Comparison of ENCODE assay signal across 24 cellular contexts in the genomic region with DNA sequence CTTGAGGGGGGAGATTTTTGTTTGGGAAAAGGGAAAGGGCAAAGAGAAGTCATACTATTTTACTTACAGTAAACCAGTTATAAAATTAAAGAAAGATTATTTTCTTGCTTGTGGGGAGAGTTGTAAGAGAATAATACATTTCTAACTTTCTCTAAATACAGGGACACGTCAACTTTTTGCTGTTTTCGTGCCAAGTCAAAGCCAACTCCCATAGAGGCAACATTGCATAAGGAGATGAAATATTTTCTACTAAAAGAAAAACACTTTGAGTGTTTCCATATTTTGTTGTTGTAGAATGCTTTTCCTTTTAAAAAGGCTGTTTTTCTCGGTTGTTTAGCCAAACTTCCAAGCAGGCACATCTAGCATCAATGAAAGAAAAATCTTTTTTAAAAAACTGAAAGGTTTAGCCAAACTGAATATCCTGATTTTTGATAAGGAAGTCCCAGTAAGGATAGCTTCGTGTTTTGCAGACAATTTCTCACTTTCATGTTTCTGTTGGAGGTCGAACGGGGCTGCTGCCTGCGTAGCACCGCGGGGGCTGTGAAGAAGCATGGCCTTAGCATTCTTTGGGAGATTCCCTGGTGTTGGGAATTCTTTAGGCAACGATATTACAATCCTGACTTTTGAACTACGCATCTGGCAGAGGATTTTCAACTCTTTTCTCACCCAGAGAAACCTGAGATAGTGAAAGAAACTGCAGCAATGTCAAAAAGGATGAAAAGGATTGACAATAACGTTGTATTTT.
DNase-seq lines count a peak whose midpoint lies in the region; ATAC-seq and TF ChIP-seq lines count a peak whose summit lies in the region.
"Had no signal": no experiment of that assay in that cellular context is flagged by ENCODE, and none has a peak within 500 bp of the region (broad histone marks: within the 10 kb centered on the region; RNA-seq: fewer than 3 reads in every experiment).

No MANE protein-coding gene starts in this region.

- peak; percentile 29 for DNase-seq in AG20443 (ENCODE audit: low spot score)
- DNase-seq in brain pericyte (ENCODE audit: low read depth, low spot score), result peak; percentile 47
- DNase-seq in fibroblast of the aortic adventitia (ENCODE audit: low read depth), result peak; percentile 16
- DNase-seq in sciatic nerve (ENCODE audit: low spot score), result no peak
- no peak for DNase-seq in HUDEP-2 (lab: John Stamatoyannopoulos, UW; ENCODE audit: unreplicated experiment in 76 of 76)
- DNase-seq in NCI-H146 (lab: John Stamatoyannopoulos, UW), result no peak
- DNase-seq in activated effector memory CD4-positive, alpha-beta T cell treated with Interleukin-2 at 50 U/mL for 16 hours, result no peak
- DNase-seq: activated CD4-positive, alpha-beta T cell treated with anti-CD3 and anti-CD28 coated beads for 36 hours; caudate nucleus; COR-L47; GDM1; Karpas-422; left colon; MV-4-11; naive thymus-derived CD8-positive, alpha-beta T cell; NCI-H2171 treated with DMSO at 0.1 percent for 48 hours; NCI-H526; sigmoid colon; stimulated activated CD4-positive, alpha-beta T cell treated with anti-CD3 and anti-CD28 coated beads, Interleukin-15, amount 100 ng/mL, for 24 hours; stomach had no signal

- no peak for TF ChIP-seq CTCF in fibroblast of the aortic adventitia (IDR thresholded peaks at IDR 0.05; ENCODE audit: insufficient read depth, low read length)

- no peak overlapping the region for H3K4me3 ChIP-seq in fibroblast of the aortic adventitia (ENCODE audit: low read depth, low read length)
- H3K4me3 ChIP-seq: BLaER1 treated with 17β-estradiol and CSF1 and Interleukin-3, amounts not matched to agents 10 nM and 100 nM; HAP-1; hepatocyte; sigmoid colon; stomach had no signal

- intact Hi-C loops in sciatic nerve (cut with DNase I), result no loop called here

- ATAC-seq in sciatic nerve (peak; percentile 85), GM18502 (IDR thresholded peaks at IDR 0.05; ENCODE audit: poor library complexity, unreplicated experiment) (no peak)
- ATAC-seq: activated CD4-positive, alpha-beta T cell treated with anti-CD3 and anti-CD28 coated beads for 36 hours; left colon; naive thymus-derived CD8-positive, alpha-beta T cell had no signal

Comparison
In these comparisons a context has a peak if more than half of its experiments do, and no peak if none do; other contexts are left out.
1. DNase-seq: peak in AG20443 (single experiment), brain pericyte (single experiment) and fibroblast of the aortic adventitia (single experiment); none in sciatic nerve (single experiment), HUDEP-2 (0 of 76), NCI-H146 (single experiment) and activated effector memory CD4-positive, alpha-beta T cell treated with Interleukin-2 at 50 U/mL for 16 hours (single experiment).